16 cellular contexts compared by ENCODE assay signal in the genomic region with DNA sequence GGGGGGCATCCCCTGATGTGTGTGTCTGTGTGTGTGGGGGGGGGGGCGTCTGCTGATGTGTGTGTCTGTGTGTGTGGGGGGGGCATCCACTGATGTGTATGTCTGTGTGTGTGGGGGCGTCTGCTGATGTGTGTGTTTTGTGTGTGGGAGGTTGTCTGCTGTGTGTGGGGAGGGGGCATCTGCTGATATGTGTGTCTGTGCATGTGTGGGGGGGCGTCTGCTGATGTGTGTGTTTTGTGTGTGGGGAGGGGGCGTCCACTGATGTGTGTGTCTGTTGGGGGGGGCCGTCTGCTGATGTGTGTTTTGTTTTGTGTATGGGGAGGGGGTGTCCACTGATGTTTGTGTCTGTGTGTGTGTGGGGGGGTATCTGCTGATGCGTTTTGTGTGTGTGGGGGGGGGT.
DNase-seq lines count a peak whose midpoint lies in the region; ATAC-seq and TF ChIP-seq lines count a peak whose summit lies in the region.
"Had no signal": no experiment of that assay in that cellular context is flagged by ENCODE, and none has a peak within 500 bp of the region (broad histone marks: within the 10 kb centered on the region; RNA-seq: fewer than 3 reads in every experiment).

No MANE protein-coding gene starts in this region.

- peak overlapping the region; percentile 95 for H3K4me3 Mint-ChIP-seq in T-helper 17 cell
- peak overlapping the region; percentile 80 to 81 for H3K4me3 Mint-ChIP-seq in stimulated activated naive CD8-positive, alpha-beta T cell treated with anti-CD3 and anti-CD28 coated beads, Interleukin-15, amount 100 ng/mL, for 72 hours
- H3K4me3 Mint-ChIP-seq: nephron had no signal

- H3K36me3 Mint-ChIP-seq in T-helper 17 cell (ENCODE audit: low read depth): no peaks in the 10 kb centered on the region

- intact Hi-C loops in colonic mucosa (cut with DNase I): no loop called here

- H3K4me1 ChIP-seq in colonic mucosa: no peaks in the 10 kb centered on the region

- peak overlapping the region; percentile 96 for H3K27ac Mint-ChIP-seq in T-helper 17 cell
- H3K27ac Mint-ChIP-seq in stimulated activated naive CD8-positive, alpha-beta T cell treated with anti-CD3 and anti-CD28 coated beads, Interleukin-15, amount 100 ng/mL, for 72 hours: peak overlapping the region; percentile 95 to 99
- H3K27ac Mint-ChIP-seq: nephron had no signal

- no peaks in the 10 kb centered on the region for H3K9me3 Mint-ChIP-seq in stimulated activated naive CD8-positive, alpha-beta T cell treated with anti-CD3 and anti-CD28 coated beads, Interleukin-15, amount 100 ng/mL, for 72 hours
- H3K9me3 Mint-ChIP-seq: nephron had no signal

- DNase-seq in activated effector memory CD4-positive, alpha-beta T cell treated with anti-CD3 and anti-CD28 coated beads, Interleukin-2, amount 50 U/mL, for 16 hours: peak; percentile 58
- no peak for DNase-seq in activated effector memory CD4-positive, alpha-beta T cell treated with Interleukin-2 at 50 U/mL for 16 hours
- DNase-seq in T-helper 17 cell (no peak), colonic mucosa (peak; percentile 12), NCI-H2081 treated with DMSO at 0.1 percent for 48 hours (lab: John Stamatoyannopoulos, UW) (no peak)
- no peak for DNase-seq in stimulated activated naive CD8-positive, alpha-beta T cell treated with anti-CD3 and anti-CD28 coated beads, Interleukin-15, amount 100 ng/mL, for 72 hours
- DNase-seq in NK-92 treated with Interleukin-12 subunit alpha and Interleukin-12 subunit beta, amount 100 ng/mL, for 24 hours (lab: John Stamatoyannopoulos, UW): no peak
- DNase-seq: ACHN, COR-L47, GF-D8, left ventricle myocardium inferior, NCI-H2029, NCI-H69 had no signal

- H3K36me3 ChIP-seq in colonic mucosa: no peaks in the 10 kb centered on the region
- H3K36me3 ChIP-seq: left ventricle myocardium inferior, right atrium auricular region had no signal

- no peaks in the 10 kb centered on the region for H3K27me3 Mint-ChIP-seq in T-helper 17 cell
- no peaks in the 10 kb centered on the region for H3K27me3 Mint-ChIP-seq in stimulated activated naive CD8-positive, alpha-beta T cell treated with anti-CD3 and anti-CD28 coated beads, Interleukin-15, amount 100 ng/mL, for 72 hours

- H3K27me3 ChIP-seq in colonic mucosa: no peaks in the 10 kb centered on the region
- H3K27me3 ChIP-seq: right atrium auricular region had no signal

- H3K4me3 ChIP-seq in colonic mucosa: no peak overlapping the region
- H3K4me3 ChIP-seq: left ventricle myocardium inferior, right atrium auricular region had no signal

- no peak overlapping the region for H3K27ac ChIP-seq in colonic mucosa
- H3K27ac ChIP-seq: left ventricle myocardium inferior, right atrium auricular region had no signal

- no peak overlapping the region for H3K9ac ChIP-seq in colonic mucosa (ENCODE audit: low read depth in 2 of 2, low read length in 2 of 2)

- peaks cover 58% of the 10 kb centered on the region for H3K4me1 Mint-ChIP-seq in T-helper 17 cell
- H3K4me1 Mint-ChIP-seq in stimulated activated naive CD8-positive, alpha-beta T cell treated with anti-CD3 and anti-CD28 coated beads, Interleukin-15, amount 100 ng/mL, for 72 hours: peaks cover 98% of the 10 kb centered on the region

- TF ChIP-seq CTCF in colonic mucosa (IDR thresholded peaks at IDR 0.05): no peak

- H3K9me3 ChIP-seq in T-helper 17 cell (ENCODE audit: control insufficient read depth, low read length, poor library complexity, severe bottlenecking) (no peaks in the 10 kb centered on the region), colonic mucosa (no peaks in the 10 kb centered on the region)
- H3K9me3 ChIP-seq: left ventricle myocardium inferior, right atrium auricular region had no signal

- no peak for ATAC-seq in T-helper 17 cell
- ATAC-seq in stimulated activated naive CD8-positive, alpha-beta T cell treated with anti-CD3 and anti-CD28 coated beads, Interleukin-15, amount 100 ng/mL, for 72 hours: no peak
- ATAC-seq in HG02642 (IDR thresholded peaks at IDR 0.05; ENCODE audit: poor library complexity, unreplicated experiment): no peak

Comparison
In these comparisons a context has a peak if more than half of its experiments do, and no peak if none do; other contexts are left out.
1. DNase-seq: peak in activated effector memory CD4-positive, alpha-beta T cell treated with anti-CD3 and anti-CD28 coated beads, Interleukin-2, amount 50 U/mL, for 16 hours (single experiment) and colonic mucosa (single experiment); none in activated effector memory CD4-positive, alpha-beta T cell treated with Interleukin-2 at 50 U/mL for 16 hours (single experiment), T-helper 17 cell (0 of 3), stimulated activated naive CD8-positive, alpha-beta T cell treated with anti-CD3 and anti-CD28 coated beads, Interleukin-15, amount 100 ng/mL, for 72 hours (0 of 2), NK-92 treated with Interleukin-12 subunit alpha and Interleukin-12 subunit beta, amount 100 ng/mL, for 24 hours (single experiment) and NCI-H2081 treated with DMSO at 0.1 percent for 48 hours (single experiment).